Comparison of ENCODE assay signal across 1 cellular context in genomic region chr5:149406203-149406978, GRCh38.
TF ChIP-seq lines count a peak whose summit lies in the region.

No MANE protein-coding gene starts in this region.

TF ChIP-seq in H1, 55 proteins besides CTCF, POLR2A, EP300 and RAD21:
- TF ChIP-seq KDM1A (IDR thresholded peaks at IDR 0.05; ENCODE audit: borderline replicate concordance, low read length) (no peak), TCF12 (IDR thresholded peaks at IDR 0.05; ENCODE audit: low read depth, low read length) (0 out of 2 replicates have a peak, but pooled peaks have one; percentile 68), SIRT6 (IDR thresholded peaks at IDR 0.05; ENCODE audit: low read length) (no peak), RXRA (IDR thresholded peaks at IDR 0.05; ENCODE audit: insufficient read depth, low read depth, low read length) (0 out of 2 replicates have a peak, but pooled peaks have one; percentile 64)
